ENCODE assay signal across 23 cellular contexts in genomic region chr20:1853472-1853871, GRCh38. TPM values are rescaled to one million over a fixed set of nuclear protein-coding genes. Genes with fewer than 3 reads are reported as not detected.
A peak's percentile ranks its signal among the peaks of the same experiment; 100 is the strongest.
DNase-seq lines count a peak whose midpoint lies in the region; ATAC-seq, FAIRE-seq and TF ChIP-seq lines count a peak whose summit lies in the region.
"Had no signal": no experiment of that assay in that cellular context is flagged by ENCODE, and none has a peak within 500 bp of the region (broad histone marks: within the 10 kb centered on the region; RNA-seq: fewer than 3 reads in every experiment).

No MANE protein-coding gene starts in this region.

- H3K4ac ChIP-seq in H1 (replicated peaks; ENCODE audit: insufficient read length, low read depth, low read length): no peak overlapping the region

- no peak overlapping the region for H2BK15ac ChIP-seq in H1 (ENCODE audit: low read length)

- in situ Hi-C loops in mammary epithelial cell (cut with MboI; ENCODE audit: low sequenced_read_pairs in 2 of 2): no loop called here

- ATAC-seq in GM21529 (IDR thresholded peaks at IDR 0.05; ENCODE audit: unreplicated experiment): no peak
- ATAC-seq: GM12878 had no signal

- H3K14ac ChIP-seq in H1 (ENCODE audit: insufficient read length): no peak overlapping the region

- POLR2A ChIA-PET in A673 (lab: Charles Lee; ENCODE audit: low non-redundant PET) (no interaction called here), H1 (lab: Charles Lee; ENCODE audit: partially characterized antibody) (interaction anchor here (0.6 to 0.7 kb wide), 2 partner anchors 41 to 627 kb away, joined by 3 read pairs; no protein-coding TSS in a partner anchor)

- no peaks in the 10 kb centered on the region for H3K9me3 Mint-ChIP-seq in CD14-positive monocyte
- H3K9me3 Mint-ChIP-seq in neural crest cell: no peaks in the 10 kb centered on the region
- H3K9me3 Mint-ChIP-seq in chondrocyte (ENCODE audit: low read depth): no peaks in the 10 kb centered on the region
- H3K9me3 Mint-ChIP-seq: GM23338, HFFc6 had no signal

- TF ChIP-seq EP300 in H1 (IDR thresholded peaks at IDR 0.05; ENCODE audit: borderline replicate concordance in 1 of 2, low read depth in 2 of 2, low read length in 2 of 2): no peak

- no peak overlapping the region for H4K91ac ChIP-seq in H1 (replicated peaks; ENCODE audit: insufficient read length, low read length)

- H3K4me3 Mint-ChIP-seq in CD14-positive monocyte (no peak overlapping the region), neural crest cell (no peak overlapping the region), chondrocyte (ENCODE audit: unreplicated experiment) (no peak overlapping the region)
- H3K4me3 Mint-ChIP-seq: CD4-positive, alpha-beta memory T cell; GM23338; HFFc6 had no signal

- H2AK5ac ChIP-seq in H1 (ENCODE audit: low read depth, low read length): peak overlapping the region; percentile 4; the same call in 1 of the 2 replicates

- H3K27me3 Mint-ChIP-seq in CD14-positive monocyte (ENCODE audit: low read depth in 3 of 3) (peaks cover 0 to 1% (median 0%) of the 10 kb centered on the region in 3 donors), neural crest cell (ENCODE audit: low read depth) (no peaks in the 10 kb centered on the region), chondrocyte (ENCODE audit: low read depth) (no peaks in the 10 kb centered on the region)

- H3K4me1 ChIP-seq in A673 (ENCODE audit: insufficient read depth, low read length, poor library complexity, severe bottlenecking): peaks cover 66% of the 10 kb centered on the region
- H3K4me1 ChIP-seq in H1 (replicated peaks in 1 of 4; ENCODE audit: control insufficient read depth in 3 of 4, insufficient read depth in 4 of 4, low read length in 3 of 4): peaks cover 0 to 7% (median 0%) of the 10 kb centered on the region in 4 experiments; a peak in 4 of 7 replicates
- no peaks in the 10 kb centered on the region for H3K4me1 ChIP-seq in mammary epithelial cell (ENCODE audit: insufficient read depth, low read length)
- H3K4me1 ChIP-seq: BE2C, HAP-1 had no signal

- H3K79me2 ChIP-seq in H1 (ENCODE audit: control insufficient read depth in 1 of 2, insufficient read depth in 2 of 2, low read length in 2 of 2) (no peaks in the 10 kb centered on the region), mammary epithelial cell (ENCODE audit: insufficient read depth, low read length) (no peaks in the 10 kb centered on the region)

- no peak overlapping the region for H2AFZ ChIP-seq in H1 (ENCODE audit: low read length)
- no peak overlapping the region for H2AFZ ChIP-seq in mammary epithelial cell (ENCODE audit: low read depth, low read length)
- H2AFZ ChIP-seq: GM23338 had no signal

- H2BK20ac ChIP-seq in H1 (ENCODE audit: low read length): no peak overlapping the region

- 88% methylated on average over 7 of the region's 7 CpGs; no CpG with 5 or more reads in 1 of the 2 experiments for WGBS in H1 (ENCODE audit: extremely low coverage in 1 of 2, insufficient coverage in 1 of 2, insufficient read length in 1 of 2, insufficient replicate concordance in 2 of 2, low coverage in 1 of 2, low lambda C conversion rate in 2 of 2, missing lambda C conversion rate in 1 of 2), 2 experiments
- 87% methylated on average over 7 of the region's 7 CpGs for WGBS in mammary epithelial cell (ENCODE audit: low coverage, missing lambda C conversion rate)

- DNase-seq in A673 (ENCODE audit: low spot score) (no peak), CD14-positive monocyte (ENCODE audit: low spot score) (no peak), H1 (ENCODE audit: low read depth in 1 of 2, low spot score in 2 of 2) (no peak), neural crest cell (ENCODE audit: low read depth, low spot score) (no peak), mammary epithelial cell (no peak), chondrocyte (ENCODE audit: low spot score) (no peak), inferior parietal cortex (ENCODE audit: extremely low spot score) (no peak)
- DNase-seq: 8988T; BE2C; CD4-positive, alpha-beta memory T cell; DMS 273 treated with DMSO at 0.1 percent for 48 hours; DMS79; EL; GDM1; HFFc6 had no signal

- TF ChIP-seq POLR2A in H1 (IDR thresholded peaks at IDR 0.05; ENCODE audit: control extremely low read depth in 1 of 2, low read depth in 2 of 2, low read length in 2 of 2): no peak

- H3K23ac ChIP-seq in H1 (ENCODE audit: insufficient read length): no peak overlapping the region

- H3K9ac ChIP-seq in H1 (replicated peaks in 1 of 4; ENCODE audit: extremely low read depth in 1 of 4, low read depth in 3 of 4, low read length in 3 of 4) (no peak overlapping the region; a peak in 1 of 7 replicates), mammary epithelial cell (ENCODE audit: insufficient read depth, low read length) (no peak overlapping the region)
- H3K9ac ChIP-seq: BLaER1 treated with 17β-estradiol and CSF1 and Interleukin-3, amounts not matched to agents 10 nM and 100 nM had no signal

- H2BK12ac ChIP-seq in H1 (ENCODE audit: low read depth, low read length): no peak overlapping the region

- no peak for TF ChIP-seq RAD21 in H1 (IDR thresholded peaks at IDR 0.05 in 1 of 2, conservative IDR thresholded peaks at IDR 0.05 in 1 of 2; ENCODE audit: low read depth in 2 of 2, low read length in 2 of 2)

- no peak overlapping the region for H2BK120ac ChIP-seq in H1 (replicated peaks; ENCODE audit: low read depth, low read length)

- FAIRE-seq in H1 (lab: Jason Lieb, UNC): no peak
- FAIRE-seq: D721Med, GM19239, H54 had no signal

- TF ChIP-seq CTCF in A673 (conservative IDR thresholded peaks at IDR 0.05; ENCODE audit: low read depth, low read length) (no peak), CD14-positive monocyte (IDR thresholded peaks at IDR 0.05) (no peak), H1 (IDR thresholded peaks at IDR 0.05; ENCODE audit: control extremely low read depth in 1 of 3, insufficient read depth in 1 of 3, low read depth in 1 of 3, low read length in 3 of 3) (peak in 1 of 3 experiments; percentile 11; a peak in 1 of 4 replicates), neural crest cell (conservative IDR thresholded peaks at IDR 0.05) (no peak), mammary epithelial cell (conservative IDR thresholded peaks at IDR 0.05 in 1 of 2, IDR thresholded peaks at IDR 0.05 in 1 of 2; ENCODE audit: extremely low read depth in 1 of 2, insufficient read depth in 1 of 2, low read depth in 1 of 2, low read length in 2 of 2) (no peak), chondrocyte (IDR thresholded peaks at IDR 0.05) (no peak)

- dilution Hi-C loops in mammary epithelial cell (cut with HindIII; ENCODE audit: low sequenced_read_pairs): loop anchor here (5.0 kb wide), 1 partner anchor 104 kb away; no protein-coding TSS in a partner anchor

- no peaks in the 10 kb centered on the region; the same call in 1 of the 2 replicates for H3K23me2 ChIP-seq in H1 (ENCODE audit: low read depth, low read length)

- no peak overlapping the region for H3K18ac ChIP-seq in H1 (ENCODE audit: extremely low read depth, low read length)

- H3K4me1 Mint-ChIP-seq in CD14-positive monocyte (peaks cover 81% of the 10 kb centered on the region), neural crest cell (peaks cover 4% of the 10 kb centered on the region), chondrocyte (ENCODE audit: low read depth) (peaks cover 5% of the 10 kb centered on the region)

- H4K20me1 ChIP-seq in H1 (replicated peaks in 1 of 2; ENCODE audit: control insufficient read depth in 1 of 2, insufficient read depth in 2 of 2, low read length in 2 of 2) (no peaks in the 10 kb centered on the region), mammary epithelial cell (ENCODE audit: insufficient read depth, low read length) (no peaks in the 10 kb centered on the region)
- H4K20me1 ChIP-seq: BLaER1 treated with 17β-estradiol and CSF1 and Interleukin-3, amounts not matched to agents 10 nM and 100 nM had no signal

- intact Hi-C loops in A673 (cut with micrococcal nuclease; ENCODE audit: unreplicated experiment) (loop anchor here (5.0 to 10.0 kb wide), 2 partner anchors 51 to 101 kb away; no protein-coding TSS in a partner anchor), CD14-positive monocyte (cut with micrococcal nuclease) (loop anchor here in 1 of 2 donors (5.0 kb wide), 1 partner anchor 34 kb away; no protein-coding TSS in a partner anchor), mammary epithelial cell (cut with micrococcal nuclease) (no loop called here)

- H3K36me3 ChIP-seq in A673 (ENCODE audit: insufficient read depth, low read length, poor library complexity, severe bottlenecking) (no peaks in the 10 kb centered on the region), H1 (ENCODE audit: control insufficient read depth in 2 of 4, insufficient read depth in 4 of 4, low read length in 3 of 4) (no peaks in the 10 kb centered on the region), mammary epithelial cell (ENCODE audit: insufficient read depth, low read length) (no peaks in the 10 kb centered on the region)
- H3K36me3 ChIP-seq: BE2C; BLaER1 treated with 17β-estradiol and CSF1 and Interleukin-3, amounts not matched to agents 10 nM and 100 nM; HAP-1 had no signal

- no peak overlapping the region for H4K8ac ChIP-seq in H1 (ENCODE audit: extremely low read depth, insufficient read depth, low read length)

- H3K36me3 Mint-ChIP-seq in CD14-positive monocyte: peaks cover 0 to 4% of the 10 kb centered on the region in 2 donors
- H3K36me3 Mint-ChIP-seq in neural crest cell (ENCODE audit: low read depth): no peaks in the 10 kb centered on the region
- H3K36me3 Mint-ChIP-seq in chondrocyte (ENCODE audit: low read depth): no peaks in the 10 kb centered on the region
- H3K36me3 Mint-ChIP-seq: CD4-positive, alpha-beta memory T cell had no signal

- no peaks in the 10 kb centered on the region for H3K79me1 ChIP-seq in H1 (ENCODE audit: low read depth, low read length)

- H3K4me2 ChIP-seq in H1 (ENCODE audit: insufficient read depth in 1 of 2, low read depth in 2 of 2, low read length in 2 of 2): no peak overlapping the region
- H3K4me2 ChIP-seq in mammary epithelial cell (ENCODE audit: insufficient read depth, low read depth, low read length): no peak overlapping the region
- H3K4me2 ChIP-seq: GM23338 had no signal

- CTCF ChIA-PET in A673 (lab: Charles Lee): no interaction called here
- CTCF ChIA-PET in H1 (lab: Charles Lee; ENCODE audit: partially characterized antibody): interaction anchor here (0.9 to 1.5 kb wide), 8 partner anchors 9 to 82 kb away, joined by 3 to 7 read pairs (median 4); no protein-coding TSS in a partner anchor
- CTCF ChIA-PET in mammary epithelial cell (lab: Charles Lee; ENCODE audit: low non-redundant PET): no interaction called here

- H3K4me3 ChIP-seq in A673 (ENCODE audit: low read depth, low read length, poor library complexity, severe bottlenecking): no peak overlapping the region
- no peak overlapping the region for H3K4me3 ChIP-seq in H1 (ENCODE audit: extremely low read depth in 1 of 4, insufficient read depth in 2 of 4, low read depth in 3 of 4, low read length in 4 of 4)
- no peak overlapping the region for H3K4me3 ChIP-seq in mammary epithelial cell (replicated peaks in 1 of 3; ENCODE audit: insufficient read depth in 1 of 3, low read depth in 2 of 3, low read length in 3 of 3)
- H3K4me3 ChIP-seq: BLaER1 treated with 17β-estradiol and CSF1 and Interleukin-3, amounts not matched to agents 10 nM and 100 nM; GM12878; GM23338; HAP-1 had no signal

- H3K9me3 ChIP-seq in A673 (ENCODE audit: low read depth, low read length, poor library complexity, severe bottlenecking) (no peaks in the 10 kb centered on the region), H1 (ENCODE audit: insufficient read depth in 2 of 2, low read depth in 1 of 2, low read length in 1 of 2) (no peaks in the 10 kb centered on the region), mammary epithelial cell (replicated peaks; ENCODE audit: insufficient read depth, low read length) (no peaks in the 10 kb centered on the region)
- H3K9me3 ChIP-seq: BE2C; BLaER1 treated with 17β-estradiol and CSF1 and Interleukin-3, amounts not matched to agents 10 nM and 100 nM; HAP-1 had no signal

- H3K27ac Mint-ChIP-seq in CD14-positive monocyte (peak overlapping the region; percentile 58 to 93 (median 86)), neural crest cell (ENCODE audit: unreplicated experiment) (peak overlapping the region; percentile 22), chondrocyte (ENCODE audit: unreplicated experiment) (no peak overlapping the region)
- H3K27ac Mint-ChIP-seq: CD4-positive, alpha-beta memory T cell; GM23338; HFFc6 had no signal

- H2BK5ac ChIP-seq in H1 (ENCODE audit: low read depth, low read length): no peak overlapping the region

- H3K56ac ChIP-seq in H1 (replicated peaks; ENCODE audit: insufficient read length, low read depth, low read length): no peak overlapping the region

- H3K27me3 ChIP-seq in A673 (replicated peaks; ENCODE audit: insufficient read depth, low read depth, low read length, poor library complexity) (no peaks in the 10 kb centered on the region), H1 (replicated peaks in 1 of 4; ENCODE audit: control insufficient read depth in 3 of 4, extremely low read depth in 1 of 4, insufficient read depth in 3 of 4, low read length in 3 of 4) (no peaks in the 10 kb centered on the region), mammary epithelial cell (ENCODE audit: insufficient read depth, low read length) (no peaks in the 10 kb centered on the region)
- H3K27me3 ChIP-seq: BE2C had no signal

- BruUV-seq in A673 (replicated peaks; lab: Mats Ljungman, UMichigan): no TSS peak
- BruUV-seq in mammary epithelial cell (replicated peaks; lab: Mats Ljungman, UMichigan): no TSS peak

- H4K5ac ChIP-seq in H1 (ENCODE audit: insufficient read length, low read depth, low read length): no peak overlapping the region

- peak overlapping the region; percentile 39 for H3K27ac ChIP-seq in A673 (ENCODE audit: low read depth, low read length, poor library complexity, severe bottlenecking)
- H3K27ac ChIP-seq in H1 (ENCODE audit: low read depth, low read length): no peak overlapping the region
- no peak overlapping the region for H3K27ac ChIP-seq in mammary epithelial cell (ENCODE audit: insufficient read depth, low read depth, low read length)
- H3K27ac ChIP-seq: BLaER1 treated with 17β-estradiol and CSF1 and Interleukin-3, amounts not matched to agents 10 nM and 100 nM had no signal

RNA-seq across cellular contexts. Expression of gene SIRPA, which starts 41.7 kb away (rescaled TPM):
- total RNA-seq in A673 (2021) (81.0 and 81.2 TPM in 2 replicates), neural crest cell (10.2 and 10.7 TPM in 2 replicates), mammary epithelial cell (10 to 100 TPM; 49.6 to 68.3 TPM), chondrocyte (16.2 to 25.6 TPM (median 24.9 TPM) in 3 replicates)
- polyA plus RNA-seq in CD14-positive monocyte (10 to 100 TPM; 28.4 to 58.3 TPM), H1 (2011; rRNA removed) (3.9 and 5.7 TPM in 2 replicates), mammary epithelial cell (41.1 TPM)
- 4.3 and 4.4 TPM in 2 replicates for total RNA-seq in H1 (2021; fragmentation: NEBNext Ultra II Directional; extraction: Animal tissue kit (Norgen Biotek cat#: 25700))
- 3.2 TPM for polyA plus RNA-seq in H1 (2011; cell fraction: cytosol; rRNA removed)
- 6.7 TPM for polyA plus RNA-seq in H1 (2011; cell fraction: nucleus; rRNA removed)
- 4.9 to 6.1 TPM (median 5.2 TPM) in 4 replicates for polyA plus RNA-seq in H1 (2012, experiment 1 of 2)
- 4.8 TPM for polyA plus RNA-seq in H1 (2012, experiment 2 of 2)
- polyA plus RNA-seq in H1 (2013, experiment 1 of 2): 2.9 TPM
- 3.1 TPM for polyA plus RNA-seq in H1 (2013, experiment 2 of 2)
- 3.2 and 3.4 TPM in 2 replicates for polyA minus RNA-seq in H1 (2011; rRNA and poly(A)+ RNA removed)
- 3.3 TPM for polyA minus RNA-seq in H1 (2011; cell fraction: cytosol; rRNA and poly(A)+ RNA removed)
- polyA minus RNA-seq in H1 (2011; cell fraction: nucleus; rRNA and poly(A)+ RNA removed): 3.0 TPM
- polyA minus RNA-seq in mammary epithelial cell: 78.0 TPM
- polyA plus RNA-seq: CD4-positive, alpha-beta memory T cell had no signal
